ENCODE assay signal across 11 cellular contexts in the genomic region with DNA sequence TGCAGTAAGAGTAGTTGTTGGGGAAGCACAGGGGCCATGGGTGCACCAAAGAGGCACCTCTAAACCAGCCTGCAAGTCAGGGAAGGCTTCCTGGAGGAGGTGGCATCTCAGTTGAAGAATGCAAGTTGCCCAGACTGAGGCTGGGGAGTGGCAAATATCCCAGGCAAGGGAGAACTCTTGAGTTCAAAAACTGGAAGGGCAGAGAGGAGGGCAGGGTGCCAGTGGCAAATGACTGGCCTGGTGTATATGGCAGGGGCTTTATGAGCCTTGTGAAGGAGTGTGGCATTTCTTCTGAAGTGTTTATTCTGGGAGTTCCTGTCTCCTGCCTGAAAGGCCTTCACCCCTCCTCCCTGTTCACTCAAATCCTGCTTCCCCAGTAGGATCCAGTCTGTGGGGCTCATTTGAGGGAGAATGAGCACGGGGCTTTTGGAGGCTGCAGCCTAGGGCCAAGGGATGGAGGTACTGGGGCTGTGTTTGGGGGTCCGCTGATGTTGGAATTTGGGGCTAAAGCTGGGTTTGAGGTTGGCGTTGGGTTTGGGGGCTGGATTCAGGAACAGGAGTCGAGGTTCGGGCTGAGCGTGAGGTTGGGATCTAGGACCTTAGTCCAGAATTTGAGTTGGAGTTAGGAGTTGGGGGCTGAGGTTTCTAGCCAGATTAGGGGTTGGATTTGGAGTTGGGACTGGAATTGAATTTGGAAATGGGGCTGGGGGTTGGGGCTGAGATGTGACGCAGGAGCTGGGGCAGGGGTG. TPM values are rescaled to one million over a fixed set of nuclear protein-coding genes. Genes with fewer than 3 reads are reported as not detected.
DNase-seq lines count a peak whose midpoint lies in the region; ATAC-seq, FAIRE-seq and TF ChIP-seq lines count a peak whose summit lies in the region.
"Had no signal": no experiment of that assay in that cellular context is flagged by ENCODE, and none has a peak within 500 bp of the region (broad histone marks: within the 10 kb centered on the region; RNA-seq: fewer than 3 reads in every experiment).

TSS of gene TMEM125 (plus strand) at position 357 of the 749 bp plus-strand sequence. CDS start 2,740 bp downstream, outside the sequence.

- ATAC-seq in activated T-cell treated with anti-CD3 and anti-CD28 coated beads, Interleukin-2, amount 50 U/mL, for 72 hours (replicated peaks in 1 of 2): no peak
- ATAC-seq in left lung: peak; percentile 80
- ATAC-seq in GM18520 (IDR thresholded peaks at IDR 0.05; ENCODE audit: unreplicated experiment): no peak
- no peak for ATAC-seq in GM21529 (IDR thresholded peaks at IDR 0.05; ENCODE audit: unreplicated experiment)

- peaks cover 28% of the 10 kb centered on the region for H3K4me1 Mint-ChIP-seq in activated T-cell treated with anti-CD3 and anti-CD28 coated beads, Interleukin-2, amount 50 U/mL, for 72 hours (ENCODE audit: low read depth)
- H3K4me1 Mint-ChIP-seq in astrocyte (ENCODE audit: low read depth, unreplicated experiment): peaks cover 4% of the 10 kb centered on the region

- H3K36me3 ChIP-seq in astrocyte (ENCODE audit: insufficient read depth, low read length) (no peaks in the 10 kb centered on the region), left lung (peaks cover 0 to 10% of the 10 kb centered on the region in 2 donors)

- H3K27ac ChIP-seq in astrocyte (ENCODE audit: low read depth, low read length) (no peak within 1 kb of the TSS), left lung (peak within 1 kb of the TSS; percentile 78 to 87), substantia nigra (ENCODE audit: low read depth, low read length, poor library complexity, severe bottlenecking) (peak within 1 kb of the TSS; percentile 22)

- H3K27me3 Mint-ChIP-seq in activated T-cell treated with anti-CD3 and anti-CD28 coated beads, Interleukin-2, amount 50 U/mL, for 72 hours (ENCODE audit: low read depth): peaks cover 10% of the 10 kb centered on the region
- H3K27me3 Mint-ChIP-seq in astrocyte (ENCODE audit: low read depth, unreplicated experiment): peaks cover 7% of the 10 kb centered on the region

- H3K9ac ChIP-seq in astrocyte (ENCODE audit: low read length): no peak within 1 kb of the TSS

- peaks cover 3 to 6% of the 10 kb centered on the region in 2 donors for H3K36me3 Mint-ChIP-seq in activated T-cell treated with anti-CD3 and anti-CD28 coated beads, Interleukin-2, amount 50 U/mL, for 72 hours (ENCODE audit: insufficient read depth in 2 of 2)
- peaks cover 4% of the 10 kb centered on the region for H3K36me3 Mint-ChIP-seq in astrocyte (ENCODE audit: low read depth, unreplicated experiment)

- H3K4me1 ChIP-seq in astrocyte (ENCODE audit: insufficient read depth, low read length) (peaks cover 7% of the 10 kb centered on the region), left lung (peaks cover 0 to 22% of the 10 kb centered on the region in 2 donors)

- TF ChIP-seq CTCF in astrocyte (IDR thresholded peaks at IDR 0.05; ENCODE audit: insufficient read depth, low read depth, low read length) (no peak), left lung (IDR thresholded peaks at IDR 0.05) (no peak)

- no peaks in the 10 kb centered on the region for H3K9me3 ChIP-seq in astrocyte (ENCODE audit: insufficient read depth, low read depth, low read length)
- H3K9me3 ChIP-seq in left lung: no peaks in the 10 kb centered on the region

- peaks cover 3 to 4% of the 10 kb centered on the region in 2 donors for H3K9me3 Mint-ChIP-seq in activated T-cell treated with anti-CD3 and anti-CD28 coated beads, Interleukin-2, amount 50 U/mL, for 72 hours
- peaks cover 7% of the 10 kb centered on the region for H3K9me3 Mint-ChIP-seq in astrocyte (ENCODE audit: unreplicated experiment)

- H3K4me3 Mint-ChIP-seq in activated T-cell treated with anti-CD3 and anti-CD28 coated beads, Interleukin-2, amount 50 U/mL, for 72 hours: peak within 1 kb of the TSS; percentile 63 to 73
- peak within 1 kb of the TSS; percentile 64 for H3K4me3 Mint-ChIP-seq in astrocyte (ENCODE audit: unreplicated experiment)

- H3K4me3 ChIP-seq in astrocyte (ENCODE audit: insufficient read depth, low read depth, low read length): peak within 1 kb of the TSS; percentile 5
- H3K4me3 ChIP-seq in left lung: peak within 1 kb of the TSS; percentile 28 to 35

- peaks cover 2% of the 10 kb centered on the region for H3K27me3 ChIP-seq in astrocyte (ENCODE audit: insufficient read depth, low read length)
- H3K27me3 ChIP-seq in left lung: peaks cover 0 to 6% of the 10 kb centered on the region in 2 donors

- peak within 1 kb of the TSS; percentile 34 for H2AFZ ChIP-seq in astrocyte (ENCODE audit: low read depth, low read length)

- no peaks in the 10 kb centered on the region for H3K79me2 ChIP-seq in astrocyte (ENCODE audit: insufficient read depth, low read length)

- no peaks in the 10 kb centered on the region for H4K20me1 ChIP-seq in astrocyte (ENCODE audit: insufficient read depth, low read length)

- FAIRE-seq in astrocyte (lab: Jason Lieb, UNC): no peak
- FAIRE-seq: GM19239, islet of Langerhans had no signal

- intact Hi-C loops in left lung (cut with DNase I): no loop called here

- peak within 1 kb of the TSS; percentile 71 for H3K4me2 ChIP-seq in astrocyte (ENCODE audit: low read length)

- DNase-seq in activated T-cell treated with anti-CD3 and anti-CD28 coated beads, Interleukin-2, amount 50 U/mL, for 72 hours: no peak
- no peak for DNase-seq in activated T-cell treated with anti-CD3 and anti-CD28 coated beads, Interleukin-2, amount 50 U/mL, for 1 hour
- no peak for DNase-seq in astrocyte (ENCODE audit: low read depth)
- peak; percentile 49 to 85 for DNase-seq in left lung
- no peak for DNase-seq in substantia nigra (lab: John Stamatoyannopoulos, UW)
- no peak for DNase-seq in UCSD-AML1 (lab: John Stamatoyannopoulos, UW; ENCODE audit: unreplicated experiment)
- DNase-seq: C1 segment of cervical spinal cord had no signal

- no peak within 1 kb of the TSS for H3K27ac Mint-ChIP-seq in activated T-cell treated with anti-CD3 and anti-CD28 coated beads, Interleukin-2, amount 50 U/mL, for 72 hours
- peak within 1 kb of the TSS; percentile 6 for H3K27ac Mint-ChIP-seq in astrocyte (ENCODE audit: unreplicated experiment)

RNA-seq across cellular contexts. Expression of gene TMEM125, which starts in this region (rescaled TPM):
- total RNA-seq in activated T-cell treated with anti-CD3 and anti-CD28 coated beads, Interleukin-2, amount 50 U/mL, for 72 hours: not detected
- total RNA-seq in astrocyte (0.36 and 0.64 TPM in 2 replicates), left lung (100 to 1,000 TPM; 104 to 202 TPM)

Comparison
In these comparisons a context has a peak if more than half of its experiments do, and no peak if none do; other contexts are left out.
1. RNA of gene TMEM125 (total RNA-seq): 104 to 202 TPM in left lung; 0.36 to 0.64 TPM in astrocyte and not detected in activated T-cell treated with anti-CD3 and anti-CD28 coated beads, Interleukin-2, amount 50 U/mL, for 72 hours; every median in the first group is over 10 times any median in the second.
2. DNase-seq: peak in left lung (2 of 2); none in activated T-cell treated with anti-CD3 and anti-CD28 coated beads, Interleukin-2, amount 50 U/mL, for 72 hours (0 of 2), activated T-cell treated with anti-CD3 and anti-CD28 coated beads, Interleukin-2, amount 50 U/mL, for 1 hour (single experiment), astrocyte (single experiment), substantia nigra (0 of 49) and UCSD-AML1 (single experiment).